ENCODE assay signal across 32 cellular contexts in the genomic region with DNA sequence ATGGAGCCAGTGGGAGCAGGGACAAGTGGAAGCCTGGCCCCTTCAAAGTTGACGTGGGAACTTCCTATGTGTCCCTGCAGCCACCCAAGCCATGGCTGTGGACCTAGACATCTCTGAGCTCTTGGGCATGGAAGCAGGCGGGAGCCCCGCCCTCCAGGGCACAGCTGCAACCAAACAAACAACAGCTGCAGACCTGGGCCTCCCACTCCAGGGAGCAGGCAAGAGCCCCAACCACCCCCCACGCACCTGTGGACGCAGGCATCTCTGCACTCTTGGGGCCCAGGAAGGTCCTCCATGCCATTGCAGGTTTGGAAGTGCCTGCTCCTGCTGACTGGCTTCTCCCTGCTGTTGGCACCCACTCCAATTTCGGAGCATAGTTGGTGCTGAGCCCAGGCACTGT.
DNase-seq lines count a peak whose midpoint lies in the region; ATAC-seq lines count a peak whose summit lies in the region.
"Had no signal": no experiment of that assay in that cellular context is flagged by ENCODE, and none has a peak within 500 bp of the region (broad histone marks: within the 10 kb centered on the region; RNA-seq: fewer than 3 reads in every experiment).

No MANE protein-coding gene starts in this region.

- H3K27ac ChIP-seq in SJCRH30: no peak overlapping the region
- H3K27ac ChIP-seq: 22Rv1; A549; BLaER1; BLaER1 treated with 17β-estradiol and CSF1 and Interleukin-3, amounts not matched to agents 10 nM and 100 nM; C4-2B had no signal

- H3K36me3 ChIP-seq in SJCRH30: no peaks in the 10 kb centered on the region
- H3K36me3 ChIP-seq: BE2C; BLaER1; BLaER1 treated with 17β-estradiol and CSF1 and Interleukin-3, amounts not matched to agents 10 nM and 100 nM had no signal

- H3K4me3 ChIP-seq in SJCRH30: no peak overlapping the region
- H3K4me3 ChIP-seq: A549; BLaER1; BLaER1 treated with 17β-estradiol and CSF1 and Interleukin-3, amounts not matched to agents 10 nM and 100 nM had no signal

- no peaks in the 10 kb centered on the region for H3K27me3 ChIP-seq in SJCRH30
- H3K27me3 ChIP-seq: BE2C; BLaER1; BLaER1 treated with 17β-estradiol and CSF1 and Interleukin-3, amounts not matched to agents 10 nM and 100 nM had no signal

- DNase-seq in DMS53 (lab: John Stamatoyannopoulos, UW) (peak; percentile 3), DMS53 treated with DMSO at 0.1 percent for 48 hours (lab: John Stamatoyannopoulos, UW; ENCODE audit: unreplicated experiment) (no peak), NAMALWA (ENCODE audit: low spot score) (peak; percentile 1), SJCRH30 (peak; percentile 12 to 19), mesenteric fat pad (ENCODE audit: low spot score) (peak; percentile 55), SIG-M5 treated with dmso at 0.1 percent for 504 hours (lab: John Stamatoyannopoulos, UW; ENCODE audit: unreplicated experiment) (no peak)
- DNase-seq in activated naive CD4-positive, alpha-beta T cell treated with anti-CD3 and anti-CD28 coated beads, Interleukin-2, amount 50 U/mL, for 16 hours: no peak
- DNase-seq: 8988T; ACHN; AML-193; BE2C; C1 segment of cervical spinal cord; Caco-2; Calu3; CD4-positive, alpha-beta memory T cell; CD4-positive, alpha-beta T cell; CD4-positive, CD25-positive, alpha-beta regulatory T cell; CD8-positive, alpha-beta memory T cell; CD8-positive, alpha-beta T cell; COR-L47; DMS 273 treated with DMSO at 0.1 percent for 48 hours; DMS153; DMS79; DMS79 treated with DMSO at 0.1 percent for 48 hours; DND-41; EL had no signal

- H3K9me3 ChIP-seq in SJCRH30 (replicated peaks): no peaks in the 10 kb centered on the region
- H3K9me3 ChIP-seq: A549, BE2C, Caco-2 had no signal

- no peaks in the 10 kb centered on the region for H3K4me1 ChIP-seq in SJCRH30
- H3K4me1 ChIP-seq: A549; BE2C; BLaER1; BLaER1 treated with 17β-estradiol and CSF1 and Interleukin-3, amounts not matched to agents 10 nM and 100 nM; Caco-2 had no signal

- ATAC-seq in GM21423 (IDR thresholded peaks at IDR 0.05; ENCODE audit: unreplicated experiment): no peak
- ATAC-seq: A549; CD8-positive, alpha-beta T cell had no signal

Comparison
In these comparisons a context has a peak if more than half of its experiments do, and no peak if none do; other contexts are left out.
1. DNase-seq: peak in DMS53 (single experiment), NAMALWA (single experiment), SJCRH30 (2 of 2) and mesenteric fat pad (single experiment); none in DMS53 treated with DMSO at 0.1 percent for 48 hours (single experiment), activated naive CD4-positive, alpha-beta T cell treated with anti-CD3 and anti-CD28 coated beads, Interleukin-2, amount 50 U/mL, for 16 hours (single experiment) and SIG-M5 treated with dmso at 0.1 percent for 504 hours (single experiment).